In genomic region chr16:74987027-74987681, GRCh38 we compare ENCODE assay signal across 21 cellular contexts. TPM values are rescaled to one million over a fixed set of nuclear protein-coding genes. Genes with fewer than 3 reads are reported as not detected.
"Had no signal": no experiment of that assay in that cellular context is flagged by ENCODE, and none has a peak within 500 bp of the region (broad histone marks: within the 10 kb centered on the region; RNA-seq: fewer than 3 reads in every experiment).

No MANE protein-coding gene starts in this region.

- H3K9me2 ChIP-seq: SK-N-SH had no signal

- H3K27ac Mint-ChIP-seq: T-cell had no signal

- H3K9ac ChIP-seq: SK-N-SH had no signal

- H3K36me3 Mint-ChIP-seq: T-cell had no signal

- H3K27me3 Mint-ChIP-seq: T-cell had no signal

- H3K4me3 Mint-ChIP-seq: IgD-negative memory B cell, T-cell had no signal

- H3K4me2 ChIP-seq: SK-N-SH had no signal

- H3K27ac ChIP-seq: RWPE1 had no signal

- H3K9me3 Mint-ChIP-seq: IgD-negative memory B cell, T-cell had no signal

- ATAC-seq: Panc1, PC-3, T-cell had no signal

- DNase-seq: KBM-7; NCI-H1092 treated with DMSO at 0.1 percent for 48 hours; NCI-H1436; NCI-H187; NCI-H2029; NCI-H2081 treated with DMSO at 0.1 percent for 48 hours; NCI-H2171; NCI-H226; NCI-H446; NCI-H510A; NCI-H524 treated with DMSO at 0.1 percent for 48 hours; NCI-H69; NCI-H774; NK-92 treated with Interleukin-12 subunit alpha and Interleukin-12 subunit beta, amount 100 ng/mL, for 24 hours; PC-3; SK-N-SH; SW 1271; T-cell had no signal

- H3K9me3 ChIP-seq: SK-N-SH had no signal

RNA-seq across cellular contexts. Expression of gene ZNRF1, which starts 11.7 kb away (rescaled TPM):
- polyA plus RNA-seq: IgD-negative memory B cell had no signal
